Comparison of ENCODE assay signal across 8 cellular contexts in genomic region chr12:91778938-91779400, GRCh38.
DNase-seq lines count a peak whose midpoint lies in the region; TF ChIP-seq lines count a peak whose summit lies in the region.

No MANE protein-coding gene starts in this region.

- DNase-seq in GM12865 (ENCODE audit: low read depth) (peak; percentile 94), HEK293T (ENCODE audit: extremely low spot score) (peak; percentile 10), NCI-H2227 (lab: John Stamatoyannopoulos, UW; ENCODE audit: unreplicated experiment) (peak; percentile 40), foreskin melanocyte (peak; percentile 89), WERI-Rb-1 (no peak), iPS-NIHi11 (ENCODE audit: low spot score) (no peak)
- DNase-seq in activated T-cell treated with anti-CD3 and anti-CD28 coated beads, Interleukin-2, amount 50 U/mL, for 1 hour = peak; percentile 33
- peak; percentile 6 to 22 for DNase-seq in stimulated activated CD4-positive, alpha-beta T cell treated with anti-CD3 and anti-CD28 coated beads, Interleukin-12 subunit alpha, Interleukin-12 subunit beta, amount 100 ng/mL, for 24 hours (ENCODE audit: low read depth in 2 of 2)

- TF ChIP-seq CTCF in GM12865 (IDR thresholded peaks at IDR 0.05; ENCODE audit: insufficient read depth, low read depth, low read length, missing control alignments) = no peak
- no peak for TF ChIP-seq CTCF in WERI-Rb-1 (IDR thresholded peaks at IDR 0.05; ENCODE audit: low read depth, low read length)

- POLR2A ChIA-PET in HEK293T (lab: Yijun Ruan, JAX) = no interaction called here

- H3K27me3 ChIP-seq in WERI-Rb-1 (ENCODE audit: insufficient read depth, low read depth, severe bottlenecking) = no peaks in the 10 kb centered on the region

- peak overlapping the region; percentile 54 for H3K4me3 ChIP-seq in GM12865 (ENCODE audit: low read depth, low read length)
- H3K4me3 ChIP-seq in WERI-Rb-1 (ENCODE audit: low read depth, low read length) = no peak overlapping the region

- H3K9me3 ChIP-seq in WERI-Rb-1 (ENCODE audit: severe bottlenecking) = no peaks in the 10 kb centered on the region

- CTCF ChIA-PET in HEK293T (lab: Yijun Ruan, JAX) = interaction anchor here (0.8 kb wide), 1 partner anchor 405 kb away, joined by 3 read pairs; no protein-coding TSS in a partner anchor

- no peak overlapping the region for H3K27ac ChIP-seq in WERI-Rb-1

- H3K36me3 ChIP-seq in WERI-Rb-1 = no peaks in the 10 kb centered on the region

TF ChIP-seq in HEK293T, 16 proteins besides CTCF, POLR2A, EP300 and RAD21:
- TF ChIP-seq LEF1 (IDR thresholded peaks at IDR 0.05; ENCODE audit: borderline replicate concordance) (no peak), ELF4 (IDR thresholded peaks at IDR 0.05) (no peak), L3MBTL2 (conservative IDR thresholded peaks at IDR 0.05) (no peak), CTBP1 (IDR thresholded peaks at IDR 0.05; ENCODE audit: borderline replicate concordance) (no peak), FOXM1 (IDR thresholded peaks at IDR 0.05; ENCODE audit: borderline replicate concordance) (no peak)
- TF ChIP-seq, protein P1, sequence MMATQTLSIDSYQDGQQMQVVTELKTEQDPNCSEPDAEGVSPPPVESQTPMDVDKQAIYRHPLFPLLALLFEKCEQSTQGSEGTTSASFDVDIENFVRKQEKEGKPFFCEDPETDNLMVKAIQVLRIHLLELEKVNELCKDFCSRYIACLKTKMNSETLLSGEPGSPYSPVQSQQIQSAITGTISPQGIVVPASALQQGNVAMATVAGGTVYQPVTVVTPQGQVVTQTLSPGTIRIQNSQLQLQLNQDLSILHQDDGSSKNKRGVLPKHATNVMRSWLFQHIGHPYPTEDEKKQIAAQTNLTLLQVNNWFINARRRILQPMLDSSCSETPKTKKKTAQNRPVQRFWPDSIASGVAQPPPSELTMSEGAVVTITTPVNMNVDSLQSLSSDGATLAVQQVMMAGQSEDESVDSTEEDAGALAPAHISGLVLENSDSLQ (IDR thresholded peaks at IDR 0.05) = no peak

Comparison
In these comparisons a context has a peak if more than half of its experiments do, and no peak if none do; other contexts are left out.
1. DNase-seq: peak in GM12865 (single experiment), HEK293T (single experiment), NCI-H2227 (single experiment), activated T-cell treated with anti-CD3 and anti-CD28 coated beads, Interleukin-2, amount 50 U/mL, for 1 hour (single experiment), foreskin melanocyte (single experiment) and stimulated activated CD4-positive, alpha-beta T cell treated with anti-CD3 and anti-CD28 coated beads, Interleukin-12 subunit alpha, Interleukin-12 subunit beta, amount 100 ng/mL, for 24 hours (2 of 2); none in WERI-Rb-1 (single experiment) and iPS-NIHi11 (single experiment).